In the genomic region with DNA sequence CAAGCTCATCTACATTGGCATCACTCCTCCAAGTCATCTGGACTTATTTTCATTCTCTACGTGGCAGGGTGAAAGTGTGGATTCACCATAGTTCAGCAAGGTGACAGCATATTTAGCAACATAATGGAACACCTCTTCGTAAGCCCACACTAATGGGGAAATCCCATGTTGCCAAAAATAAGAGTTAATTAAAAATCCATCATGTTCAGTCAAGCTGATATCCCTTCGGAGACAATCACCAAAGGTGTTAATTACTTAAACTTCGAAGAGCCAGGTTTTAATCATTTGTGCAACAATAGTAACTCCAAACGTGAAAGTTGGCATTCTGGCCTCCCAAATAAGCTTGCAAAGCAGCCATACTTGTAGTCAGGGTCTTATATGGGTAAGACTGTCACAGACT, we compare ENCODE assay signal across 9 cellular contexts.
"Had no signal": no experiment of that assay in that cellular context is flagged by ENCODE, and none has a peak within 500 bp of the region (broad histone marks: within the 10 kb centered on the region; RNA-seq: fewer than 3 reads in every experiment).

No MANE protein-coding gene starts in this region.

- ATAC-seq: GM23338, K562 had no signal

- DNase-seq: H9, HCEC 1CT, IMR-90, KG1 had no signal

- FAIRE-seq: H1, H54, K562 had no signal

- H3K27ac ChIP-seq: HL-60 had no signal

- H3K4me2 ChIP-seq: GM23338 had no signal

- H2AFZ ChIP-seq: GM23338 had no signal

- H3K4me3 ChIP-seq: GM23338, K562 had no signal
